ENCODE assay signal across 1 cellular context in the genomic region with DNA sequence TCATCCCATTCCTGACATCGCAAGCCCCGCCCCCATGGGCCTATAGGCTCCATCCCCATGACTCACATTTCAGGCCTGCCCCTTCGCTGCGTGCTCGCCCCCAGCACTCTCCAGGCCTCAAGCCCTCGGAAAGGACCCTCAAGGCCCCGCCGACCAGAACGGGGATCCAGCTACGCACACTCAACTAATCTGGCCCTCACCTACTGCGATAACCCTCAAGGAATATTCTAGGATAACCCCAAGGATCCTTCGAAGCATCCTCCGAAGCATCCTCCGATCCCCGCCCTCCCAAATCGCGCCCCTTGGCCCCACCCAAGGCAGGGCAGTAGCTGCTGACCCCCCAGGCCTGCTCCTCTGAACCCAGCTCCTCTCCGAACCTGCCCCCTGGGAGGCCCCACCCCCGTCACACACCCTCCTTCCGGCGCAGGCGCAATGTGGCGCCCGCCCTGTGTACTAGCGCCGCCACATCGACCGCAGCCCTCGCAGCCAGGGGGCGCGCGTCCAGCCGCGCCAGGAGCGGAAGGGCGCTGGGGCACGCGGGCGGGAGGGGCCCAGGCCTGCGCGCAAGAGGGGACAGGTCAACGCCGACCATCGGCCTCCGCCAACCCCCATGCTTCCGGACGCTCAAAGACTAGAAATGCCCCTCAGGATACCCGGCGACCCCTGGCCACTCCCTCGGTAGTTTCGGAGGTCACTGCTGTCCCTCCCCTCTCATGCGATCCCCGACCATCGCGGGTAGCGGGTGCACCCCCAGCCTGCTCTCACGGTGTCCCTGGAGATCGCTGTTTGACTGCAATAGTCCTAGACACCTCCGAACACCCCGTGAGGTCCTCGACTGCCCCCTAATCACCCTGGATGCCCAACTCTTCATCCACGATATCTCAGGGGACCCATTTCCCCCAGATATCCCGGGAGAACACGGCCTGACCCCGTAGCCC.
TF ChIP-seq lines count a peak whose summit lies in the region.

No MANE protein-coding gene starts in this region.

TF ChIP-seq in endothelial cell of umbilical vein, 7 proteins besides CTCF, POLR2A, EP300 and RAD21:
- TF ChIP-seq EZH2 (IDR thresholded peaks at IDR 0.05; ENCODE audit: borderline replicate concordance, low read depth, low read length, severe bottlenecking) (no peak), FOS (IDR thresholded peaks at IDR 0.05; ENCODE audit: borderline replicate concordance, insufficient read depth, low read length) (peak; percentile 10), MYC (IDR thresholded peaks at IDR 0.05; ENCODE audit: low read depth, low read length) (no peak), POLR2AphosphoS5 (IDR thresholded peaks at IDR 0.05; ENCODE audit: insufficient read depth, low read depth, low read length) (peak; percentile 15)
- TF ChIP-seq, protein P1, sequence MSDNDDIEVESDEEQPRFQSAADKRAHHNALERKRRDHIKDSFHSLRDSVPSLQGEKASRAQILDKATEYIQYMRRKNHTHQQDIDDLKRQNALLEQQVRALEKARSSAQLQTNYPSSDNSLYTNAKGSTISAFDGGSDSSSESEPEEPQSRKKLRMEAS (IDR thresholded peaks at IDR 0.05; ENCODE audit: insufficient read depth, insufficient read length), result no peak
TF ChIP-seq in endothelial cell of umbilical vein: peak in this region for 2.
